ENCODE assay signal across 39 cellular contexts in the genomic region with DNA sequence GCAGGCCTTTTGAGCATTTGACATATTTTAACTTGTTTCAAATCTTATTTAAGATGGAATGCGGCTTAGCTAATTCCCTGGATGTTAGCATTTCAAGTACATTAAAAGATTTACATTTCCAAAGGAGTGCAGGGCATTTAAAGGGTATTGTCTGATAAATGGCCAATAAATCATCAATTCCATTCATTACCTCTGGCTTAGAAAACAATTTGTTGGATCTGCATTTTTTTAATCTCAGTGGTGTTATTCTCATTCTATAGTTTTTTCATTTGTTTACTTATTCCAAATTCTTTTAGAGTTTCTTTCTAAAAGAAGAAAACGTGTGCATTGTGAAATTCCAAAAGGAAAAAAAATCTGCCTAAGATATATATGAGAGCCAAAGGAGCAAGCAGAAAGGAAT. TPM values are rescaled to one million over a fixed set of nuclear protein-coding genes. Genes with fewer than 3 reads are reported as not detected.
"Had no signal": no experiment of that assay in that cellular context is flagged by ENCODE, and none has a peak within 500 bp of the region (broad histone marks: within the 10 kb centered on the region; RNA-seq: fewer than 3 reads in every experiment).

No MANE protein-coding gene starts in this region.

- DNase-seq: Karpas-422, Kasumi-1, KG1, MG63, MM.1S, MV-4-11, NCI-H1048, NCI-H1092, NCI-H1092 treated with DMSO at 0.1 percent for 48 hours, NCI-H1105, NCI-H1105 treated with DMSO at 0.1 percent for 48 hours, NCI-H1417, NCI-H1417 treated with DMSO at 0.1 percent for 48 hours, NCI-H1436, NCI-H1436 treated with DMSO at 0.1 percent for 48 hours, NCI-H146, NCI-H1694, NCI-H1694 treated with DMSO at 0.1 percent for 48 hours, NCI-H187, NCI-H187 treated with DMSO at 0.1 percent for 48 hours, NCI-H1930, NCI-H2029, NCI-H2029 treated with DMSO at 0.1 percent for 48 hours, NCI-H2081, NCI-H2081 treated with DMSO at 0.1 percent for 48 hours, NCI-H2107, NCI-H2171, NCI-H2171 treated with DMSO at 0.1 percent for 48 hours, NCI-H2227 treated with DMSO at 0.1 percent for 48 hours, NCI-H226, NCI-H345, NCI-H446, NCI-H446 treated with DMSO at 0.1 percent for 48 hours, NCI-H510A, NCI-H510A treated with DMSO at 0.1 percent for 48 hours had no signal

- H3K36me3 ChIP-seq: MG63 had no signal

- H3K27me3 ChIP-seq: MG63 had no signal

- H3K4me3 ChIP-seq: MG63 had no signal

- H3K9me3 ChIP-seq: MG63 had no signal

RNA-seq across cellular contexts. Expression of a gene that starts 1.3 kb away (rescaled TPM):
- total RNA-seq: LHCN-M2, M059J, MCF 10A, NCI-H460 had no signal
